36 cellular contexts compared by ENCODE assay signal in the genomic region with DNA sequence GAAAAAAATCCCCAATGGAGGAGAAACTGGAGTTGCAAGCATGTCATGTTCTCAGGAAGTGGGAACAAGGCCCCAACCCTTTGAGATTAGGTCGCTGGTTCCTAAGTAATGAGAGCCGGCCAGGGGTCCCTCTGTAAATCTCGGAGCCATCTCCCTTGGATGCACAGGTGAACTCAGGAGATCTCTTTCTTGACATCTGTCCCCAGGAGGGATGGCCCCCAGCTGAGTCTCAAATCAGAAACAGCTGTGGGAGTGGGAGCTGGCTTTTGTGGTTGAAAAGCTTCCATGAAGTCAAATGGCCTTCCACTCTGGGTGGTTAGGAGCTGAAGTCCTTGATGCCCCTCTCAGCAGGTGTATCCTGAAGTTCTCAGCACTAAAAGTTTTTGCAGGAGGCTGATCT.
"Had no signal": no experiment of that assay in that cellular context is flagged by ENCODE, and none has a peak within 500 bp of the region (broad histone marks: within the 10 kb centered on the region; RNA-seq: fewer than 3 reads in every experiment).

No MANE protein-coding gene starts in this region.

- H3K27me3 ChIP-seq: MG63 had no signal

- H3K27ac ChIP-seq: WERI-Rb-1 had no signal

- H3K36me3 ChIP-seq: MG63, WERI-Rb-1 had no signal

- H3K4me3 ChIP-seq: MG63 had no signal

- H3K9me3 Mint-ChIP-seq: activated CD4-positive, alpha-beta memory T cell treated with anti-CD3 and anti-CD28 coated beads, Interleukin-2, amount 10 ng/mL, durations not matched to agents 7 days and 5 days; activated naive CD4-positive, alpha-beta T cell treated with anti-CD3 and anti-CD28 coated beads, Interleukin-2, amount 10 ng/mL, durations not matched to agents 7 days and 5 days; activated naive CD8-positive, alpha-beta T cell treated with anti-CD3 and anti-CD28 coated beads, Interleukin-2, amount 50 U/mL, for 24 hours had no signal

- H3K27ac Mint-ChIP-seq: activated CD4-positive, alpha-beta memory T cell treated with anti-CD3 and anti-CD28 coated beads, Interleukin-2, amount 10 ng/mL, durations not matched to agents 7 days and 5 days; activated CD8-positive, alpha-beta memory T cell treated with anti-CD3 and anti-CD28 coated beads, Interleukin-2, amount 10 ng/mL, durations not matched to agents 7 days and 5 days; activated naive CD4-positive, alpha-beta T cell treated with anti-CD3 and anti-CD28 coated beads, Interleukin-2, amount 10 ng/mL, durations not matched to agents 7 days and 5 days; activated naive CD8-positive, alpha-beta T cell; activated naive CD8-positive, alpha-beta T cell treated with anti-CD3 and anti-CD28 coated beads, Interleukin-2, amount 50 U/mL, for 24 hours; brain had no signal

- H3K9me3 ChIP-seq: MG63 had no signal

- ATAC-seq: activated CD8-positive, alpha-beta memory T cell treated with anti-CD3 and anti-CD28 coated beads, Interleukin-2, amount 10 ng/mL, durations not matched to agents 7 days and 5 days; activated naive CD8-positive, alpha-beta T cell treated with anti-CD3 and anti-CD28 coated beads, Interleukin-2, amount 50 U/mL, for 24 hours; Panc1 had no signal

- H3K4me3 Mint-ChIP-seq: activated CD4-positive, alpha-beta memory T cell treated with anti-CD3 and anti-CD28 coated beads, Interleukin-2, amount 10 ng/mL, durations not matched to agents 7 days and 5 days; activated CD8-positive, alpha-beta memory T cell treated with anti-CD3 and anti-CD28 coated beads, Interleukin-2, amount 10 ng/mL, durations not matched to agents 7 days and 5 days; activated naive CD4-positive, alpha-beta T cell treated with anti-CD3 and anti-CD28 coated beads, Interleukin-2, amount 10 ng/mL, durations not matched to agents 7 days and 5 days; activated naive CD8-positive, alpha-beta T cell; activated naive CD8-positive, alpha-beta T cell treated with anti-CD3 and anti-CD28 coated beads, Interleukin-2, amount 50 U/mL, for 24 hours; brain had no signal

- DNase-seq: activated CD4-positive, alpha-beta memory T cell treated with anti-CD3 and anti-CD28 coated beads, Interleukin-2, amount 10 ng/mL, durations not matched to agents 7 days and 5 days; activated CD4-positive, alpha-beta T cell treated with anti-CD3 and anti-CD28 coated beads for 1 hour; activated CD4-positive, alpha-beta T cell treated with anti-CD3 and anti-CD28 coated beads for 48 hours; activated CD4-positive, CD25-positive, alpha-beta regulatory T cell; activated CD8-positive, alpha-beta memory T cell treated with anti-CD3 and anti-CD28 coated beads for 24 hours; activated CD8-positive, alpha-beta memory T cell treated with anti-CD3 and anti-CD28 coated beads, Interleukin-2, amount 10 ng/mL, durations not matched to agents 7 days and 5 days; activated CD8-positive, alpha-beta memory T cell treated with anti-CD3 and anti-CD28 coated beads, Interleukin-2, amount 50 U/mL, for 48 hours; activated effector memory CD4-positive, alpha-beta T cell treated with Interleukin-2 at 50 U/mL for 16 hours; activated naive CD4-positive, alpha-beta T cell treated with anti-CD3 and anti-CD28 coated beads, Interleukin-2, amount 10 ng/mL, durations not matched to agents 7 days and 5 days; activated naive CD8-positive, alpha-beta T cell treated with anti-CD3 and anti-CD28 coated beads, Interleukin-2, amount 50 U/mL, for 24 hours; activated T-cell treated with anti-CD3 and anti-CD28 coated beads, Interleukin-2, amount 50 U/mL, for 48 hours; anterior cingulate cortex; caudate nucleus; cerebellar nuclear complex; Kasumi-1; MG63; NCI-H1048; NCI-H1105 treated with DMSO at 0.1 percent for 48 hours; NCI-H1436; NCI-H1694; NCI-H1930; NCI-H2081 treated with DMSO at 0.1 percent for 48 hours; NCI-H226; NCI-H446 treated with DMSO at 0.1 percent for 48 hours; NCI-H524; NCI-H69; NCI-H82; SHP77 treated with DMSO at 0.1 percent for 48 hours; SW 1271; T-helper 1 cell; T-helper 2 cell; T-helper 9 cell; WERI-Rb-1 had no signal

- H3K36me3 Mint-ChIP-seq: activated CD8-positive, alpha-beta memory T cell treated with anti-CD3 and anti-CD28 coated beads, Interleukin-2, amount 10 ng/mL, durations not matched to agents 7 days and 5 days; activated naive CD4-positive, alpha-beta T cell treated with anti-CD3 and anti-CD28 coated beads, Interleukin-2, amount 10 ng/mL, durations not matched to agents 7 days and 5 days; activated naive CD8-positive, alpha-beta T cell; brain had no signal

- H3K4me1 Mint-ChIP-seq: activated CD4-positive, alpha-beta memory T cell treated with anti-CD3 and anti-CD28 coated beads, Interleukin-2, amount 10 ng/mL, durations not matched to agents 7 days and 5 days; activated CD8-positive, alpha-beta memory T cell treated with anti-CD3 and anti-CD28 coated beads, Interleukin-2, amount 10 ng/mL, durations not matched to agents 7 days and 5 days; activated naive CD4-positive, alpha-beta T cell treated with anti-CD3 and anti-CD28 coated beads, Interleukin-2, amount 10 ng/mL, durations not matched to agents 7 days and 5 days had no signal
